In the genomic region with DNA sequence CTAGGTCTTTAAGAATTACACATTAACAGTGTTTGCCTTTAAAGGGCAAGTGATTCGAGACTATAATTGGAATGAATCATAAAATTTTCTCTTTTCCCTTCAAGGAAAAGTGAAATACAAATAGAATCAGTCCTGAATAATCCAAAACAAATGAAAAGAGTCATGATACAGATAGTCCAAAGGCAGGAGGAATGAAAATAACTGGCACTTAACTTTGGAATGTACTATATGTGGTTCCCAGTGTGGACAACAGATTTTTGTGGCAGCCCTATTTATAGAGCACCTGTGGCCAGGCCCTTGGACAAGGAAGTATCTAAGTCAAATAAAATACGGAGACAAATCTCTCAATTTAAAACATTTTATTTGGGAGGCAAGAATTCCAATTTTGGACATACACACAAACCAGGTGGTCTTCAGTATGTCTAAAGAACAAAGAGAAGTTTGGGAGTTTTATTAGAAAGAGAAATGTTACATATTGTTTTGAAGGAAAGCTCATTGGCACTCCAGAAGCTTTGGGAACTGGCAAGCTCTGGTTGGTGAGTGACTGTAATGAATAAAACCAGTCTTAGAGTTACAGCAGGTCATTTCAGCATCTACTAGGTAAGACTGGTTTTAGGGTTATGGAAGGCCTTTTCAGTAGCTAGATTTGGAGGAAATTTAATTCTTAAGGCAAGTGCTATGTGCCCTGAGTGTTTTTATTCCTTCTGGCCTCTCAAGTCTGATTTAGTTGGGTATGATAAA, we compare ENCODE assay signal across 29 cellular contexts.
DNase-seq lines count a peak whose midpoint lies in the region; FAIRE-seq and TF ChIP-seq lines count a peak whose summit lies in the region.
"Had no signal": no experiment of that assay in that cellular context is flagged by ENCODE, and none has a peak within 500 bp of the region (broad histone marks: within the 10 kb centered on the region; RNA-seq: fewer than 3 reads in every experiment).

No MANE protein-coding gene starts in this region.

- DNase-seq in AG10803 (ENCODE audit: low read depth), result peak; percentile 49
- peak; percentile 63 for DNase-seq in M059J (ENCODE audit: low read depth)
- peak; percentile 11 for DNase-seq in astrocyte (ENCODE audit: low read depth)
- DNase-seq in kidney tubule cell (ENCODE audit: low spot score), result peak; percentile 51
- no peak for DNase-seq in NCI-H1048 (lab: John Stamatoyannopoulos, UW)
- DNase-seq in H7, result no peak
- DNase-seq in activated T-cell treated with anti-CD3 and anti-CD28 coated beads, Interleukin-2, amount 50 U/mL, for 48 hours, result no peak
- no peak for DNase-seq in NCI-H226
- DNase-seq: activated CD4-positive, alpha-beta T cell treated with anti-CD3 and anti-CD28 coated beads for 36 hours; Calu3; colonic mucosa; endodermal cell; esophagus squamous epithelium; GOT3; kidney glomerular epithelial cell; MM.1S; natural killer cell; NCI-H1436 treated with DMSO at 0.1 percent for 48 hours; right lobe of liver; SIG-M5; stimulated activated CD4-positive, alpha-beta T cell treated with anti-CD3 and anti-CD28 coated beads, Interleukin-15, amount 100 ng/mL, for 24 hours; upper lobe of right lung had no signal

- no peak for TF ChIP-seq CTCF in AG10803 (conservative IDR thresholded peaks at IDR 0.05; ENCODE audit: low read length)
- TF ChIP-seq CTCF in astrocyte (IDR thresholded peaks at IDR 0.05; ENCODE audit: insufficient read depth, low read depth, low read length), result no peak

- no peaks in the 10 kb centered on the region for H3K9me3 ChIP-seq in astrocyte (ENCODE audit: insufficient read depth, low read depth, low read length)
- H3K9me3 ChIP-seq: A549, colonic mucosa, esophagus squamous epithelium, right lobe of liver, upper lobe of right lung had no signal

- H3K4me3 ChIP-seq in AG10803 (ENCODE audit: low read length) (no peak overlapping the region), astrocyte (ENCODE audit: insufficient read depth, low read depth, low read length) (no peak overlapping the region), H7 (ENCODE audit: insufficient read depth, low read depth, low read length) (no peak overlapping the region)
- H3K4me3 ChIP-seq: A549, colonic mucosa, esophagus squamous epithelium, gastroesophageal sphincter, right lobe of liver, upper lobe of right lung had no signal

- H2AFZ ChIP-seq in astrocyte (ENCODE audit: low read depth, low read length), result no peak overlapping the region
- H2AFZ ChIP-seq: parathyroid adenoma had no signal

- H4K20me1 ChIP-seq in astrocyte (ENCODE audit: insufficient read depth, low read length), result no peaks in the 10 kb centered on the region

- no peak overlapping the region for H3K4me3 Mint-ChIP-seq in astrocyte (ENCODE audit: unreplicated experiment)
- H3K4me3 Mint-ChIP-seq: activated CD4-positive, alpha-beta T cell treated with anti-CD3 and anti-CD28 coated beads for 36 hours; activated T-helper 1 cell treated with anti-CD3 and anti-CD28 coated beads, Interleukin-12 subunit alpha, Interleukin-12 subunit beta, Interleukin-2, Interleukin-4 antibody, amounts not matched to agents 30 ng/mL and 10 ng/mL and 1 ng/mL, durations not matched to agents 14 hours and 24 hours and 36 hours; brain; endodermal cell; natural killer cell had no signal

- H3K27ac ChIP-seq in astrocyte (ENCODE audit: low read depth, low read length), result no peak overlapping the region
- H3K27ac ChIP-seq: A549, colonic mucosa, esophagus squamous epithelium, gastroesophageal sphincter, HL-60, parathyroid adenoma, right lobe of liver, upper lobe of right lung had no signal

- H3K9me3 Mint-ChIP-seq in astrocyte (ENCODE audit: unreplicated experiment), result peaks cover 1% of the 10 kb centered on the region
- H3K9me3 Mint-ChIP-seq: activated T-helper 1 cell treated with anti-CD3 and anti-CD28 coated beads, Interleukin-12 subunit alpha, Interleukin-12 subunit beta, Interleukin-2, Interleukin-4 antibody, amounts not matched to agents 30 ng/mL and 10 ng/mL and 1 ng/mL, durations not matched to agents 14 hours and 24 hours and 36 hours had no signal

- no peak overlapping the region for H3K9ac ChIP-seq in astrocyte (ENCODE audit: low read length)
- H3K9ac ChIP-seq: parathyroid adenoma had no signal

- no peaks in the 10 kb centered on the region for H3K36me3 Mint-ChIP-seq in astrocyte (ENCODE audit: low read depth, unreplicated experiment)

- no peak overlapping the region for H3K4me2 ChIP-seq in astrocyte (ENCODE audit: low read length)
- H3K4me2 ChIP-seq: A549 had no signal

- H3K27me3 Mint-ChIP-seq in astrocyte (ENCODE audit: low read depth, unreplicated experiment), result no peaks in the 10 kb centered on the region
- H3K27me3 Mint-ChIP-seq: brain had no signal

- H3K27ac Mint-ChIP-seq in astrocyte (ENCODE audit: unreplicated experiment), result no peak overlapping the region
- H3K27ac Mint-ChIP-seq: activated CD4-positive, alpha-beta T cell treated with anti-CD3 and anti-CD28 coated beads for 36 hours; activated naive CD4-positive, alpha-beta T cell treated with anti-CD3 and anti-CD28 coated beads, Interleukin-2, amount 50 U/mL, for 72 hours; activated T-helper 1 cell treated with anti-CD3 and anti-CD28 coated beads, Interleukin-12 subunit alpha, Interleukin-12 subunit beta, Interleukin-2, Interleukin-4 antibody, amounts not matched to agents 30 ng/mL and 10 ng/mL and 1 ng/mL, durations not matched to agents 14 hours and 24 hours and 36 hours; brain; endodermal cell; natural killer cell had no signal

- H3K27me3 ChIP-seq in astrocyte (ENCODE audit: insufficient read depth, low read length) (no peaks in the 10 kb centered on the region), H7 (ENCODE audit: control insufficient read depth, insufficient read depth, low read length) (no peaks in the 10 kb centered on the region)
- H3K27me3 ChIP-seq: colonic mucosa, esophagus squamous epithelium, gastroesophageal sphincter, right lobe of liver, upper lobe of right lung had no signal

- H3K4me1 ChIP-seq in astrocyte (ENCODE audit: insufficient read depth, low read length), result no peaks in the 10 kb centered on the region
- H3K4me1 ChIP-seq: A549, colonic mucosa, esophagus squamous epithelium, gastroesophageal sphincter, parathyroid adenoma, right lobe of liver, upper lobe of right lung had no signal

- H3K79me2 ChIP-seq in astrocyte (ENCODE audit: insufficient read depth, low read length), result no peaks in the 10 kb centered on the region
- H3K79me2 ChIP-seq: parathyroid adenoma had no signal

- no peak for FAIRE-seq in astrocyte (lab: Jason Lieb, UNC)
- FAIRE-seq: A549 had no signal

- no peaks in the 10 kb centered on the region for H3K36me3 ChIP-seq in astrocyte (ENCODE audit: insufficient read depth, low read length)
- no peaks in the 10 kb centered on the region for H3K36me3 ChIP-seq in H7 (replicated peaks; ENCODE audit: control insufficient read depth, insufficient read depth, low read length)
- H3K36me3 ChIP-seq: colonic mucosa, esophagus squamous epithelium, gastroesophageal sphincter, right lobe of liver, upper lobe of right lung had no signal

- no peaks in the 10 kb centered on the region for H3K4me1 Mint-ChIP-seq in astrocyte (ENCODE audit: low read depth, unreplicated experiment)
- H3K4me1 Mint-ChIP-seq: activated CD4-positive, alpha-beta T cell treated with anti-CD3 and anti-CD28 coated beads for 36 hours; brain; natural killer cell had no signal

Comparison
In these comparisons a context has a peak if more than half of its experiments do, and no peak if none do; other contexts are left out.
1. DNase-seq: peak in AG10803 (single experiment), M059J (single experiment), astrocyte (single experiment) and kidney tubule cell (single experiment); none in NCI-H1048 (single experiment), H7 (single experiment), activated T-cell treated with anti-CD3 and anti-CD28 coated beads, Interleukin-2, amount 50 U/mL, for 48 hours (0 of 2) and NCI-H226 (single experiment).